In the genomic region with DNA sequence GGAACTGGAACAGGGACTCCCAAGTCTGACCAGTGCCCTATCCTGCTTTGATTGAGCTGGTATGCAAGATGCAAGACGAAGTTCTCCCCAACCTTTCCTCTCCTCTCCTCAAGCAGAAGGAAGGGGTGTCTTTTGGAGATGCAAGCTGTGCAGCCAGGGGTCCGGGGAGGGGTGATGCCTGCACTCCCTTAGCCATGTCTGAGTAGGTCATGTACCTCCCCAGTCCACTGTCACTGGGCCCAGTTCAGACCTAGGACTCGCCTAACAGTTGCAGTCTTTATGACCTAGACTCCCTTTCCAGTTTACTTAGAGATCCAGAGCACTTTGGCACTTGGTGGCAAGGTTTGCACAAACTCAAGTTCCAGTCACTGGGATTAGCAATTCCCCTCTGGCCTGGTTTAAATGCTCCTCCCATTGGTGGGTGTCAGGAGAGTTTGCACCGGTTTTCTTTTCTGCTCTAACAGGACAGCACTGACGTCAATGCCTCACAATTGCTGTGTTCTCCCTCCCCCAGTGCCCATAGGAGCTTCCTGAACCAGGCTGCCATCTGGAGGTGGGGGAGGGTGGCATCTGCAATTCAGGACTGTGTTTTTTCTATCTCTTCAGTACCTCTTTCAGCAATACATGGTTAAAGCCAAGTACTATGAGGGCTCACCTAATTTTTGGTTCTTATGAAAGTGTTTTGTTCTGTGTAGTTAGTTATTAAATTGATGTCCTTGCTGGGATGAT, we compare ENCODE assay signal across 21 cellular contexts.
DNase-seq lines count a peak whose midpoint lies in the region; ATAC-seq lines count a peak whose summit lies in the region.
"Had no signal": no experiment of that assay in that cellular context is flagged by ENCODE, and none has a peak within 500 bp of the region (broad histone marks: within the 10 kb centered on the region; RNA-seq: fewer than 3 reads in every experiment).

No MANE protein-coding gene starts in this region.

- no peak overlapping the region for H3K4me3 ChIP-seq in Jurkat, Clone E6-1 (ENCODE audit: low read length)
- H3K4me3 ChIP-seq: adrenal gland, cardiac muscle cell, gastrocnemius medialis, psoas muscle, suprapubic skin had no signal

- DNase-seq in DMS53 treated with DMSO at 0.1 percent for 48 hours (lab: John Stamatoyannopoulos, UW; ENCODE audit: unreplicated experiment) (peak; percentile 93), SK-MEL-5 (ENCODE audit: low read depth, low spot score) (peak; percentile 66), islet precursor cell (peak; percentile 58), NCI-H1048 (lab: John Stamatoyannopoulos, UW) (no peak), GM19238 (ENCODE audit: insufficient read length, low spot score) (no peak)
- DNase-seq in Jurkat, Clone E6-1 (ENCODE audit: low read depth, low spot score), result peak; percentile 11
- DNase-seq: activated CD4-positive, alpha-beta T cell treated with anti-CD3 and anti-CD28 coated beads for 1 hour; activated effector memory CD4-positive, alpha-beta T cell treated with anti-CD3 and anti-CD28 coated beads, Interleukin-2, amount 50 U/mL, for 16 hours; adrenal gland; AML-193; gastrocnemius medialis; IMR-90; midbrain; NCI-H1092; NCI-H2081; psoas muscle; T-helper 2 cell had no signal

- ATAC-seq in HG03280 (IDR thresholded peaks at IDR 0.05; ENCODE audit: unreplicated experiment) (no peak), HG03045 (IDR thresholded peaks at IDR 0.05; ENCODE audit: unreplicated experiment) (no peak)
- ATAC-seq: gastrocnemius medialis, psoas muscle had no signal

- in situ Hi-C loops in SK-MEL-5 (cut with HindIII; ENCODE audit: low pct_unique_long_range_greater_than_20kb, low sequenced_read_pairs), result no loop called here

Comparison
In these comparisons a context has a peak if more than half of its experiments do, and no peak if none do; other contexts are left out.
1. DNase-seq: peak in DMS53 treated with DMSO at 0.1 percent for 48 hours (single experiment), Jurkat, Clone E6-1 (single experiment), SK-MEL-5 (single experiment) and islet precursor cell (single experiment); none in NCI-H1048 (single experiment) and GM19238 (single experiment).